In the genomic region with DNA sequence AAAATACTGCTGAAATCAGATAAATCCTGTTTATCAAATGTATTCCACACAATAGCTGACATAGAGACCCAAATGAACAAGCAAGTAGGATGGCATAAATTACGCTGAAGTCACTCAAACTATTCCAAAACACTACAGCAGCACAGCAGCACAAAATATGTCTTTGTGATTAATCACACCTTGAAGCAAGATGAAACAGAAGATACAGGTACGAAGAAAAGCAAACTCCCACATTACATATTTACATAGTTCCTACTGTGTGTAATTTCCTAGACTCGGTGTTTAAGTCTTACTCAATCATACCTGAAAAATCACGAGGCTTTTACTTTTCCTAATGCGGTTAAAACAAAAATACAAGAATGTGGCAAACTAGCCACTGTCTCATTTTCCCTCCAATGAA, we compare ENCODE assay signal across 19 cellular contexts.
"Had no signal": no experiment of that assay in that cellular context is flagged by ENCODE, and none has a peak within 500 bp of the region (broad histone marks: within the 10 kb centered on the region; RNA-seq: fewer than 3 reads in every experiment).

No MANE protein-coding gene starts in this region.

- H3K27ac ChIP-seq: right atrium auricular region, SJSA1, transverse colon had no signal

- H3K4me3 ChIP-seq: adrenal gland, mucosa of descending colon, right atrium auricular region, SJSA1, skin epidermis, transverse colon had no signal

- H3K36me3 Mint-ChIP-seq: immature natural killer cell had no signal

- ATAC-seq: effector memory CD8-positive, alpha-beta T cell; left colon; mucosa of descending colon; naive thymus-derived CD8-positive, alpha-beta T cell had no signal

- H3K27me3 ChIP-seq: adrenal gland, right atrium auricular region, SJSA1, transverse colon had no signal

- DNase-seq: activated CD4-positive, CD25-positive, alpha-beta regulatory T cell treated with anti-CD3 and anti-CD28 coated beads, Interleukin-2, amount 50 U/mL, for 72 hours; activated naive CD4-positive, alpha-beta T cell treated with Interleukin-2 at 50 U/mL for 16 hours; activated T-cell treated with anti-CD3 and anti-CD28 coated beads for 4 hours; adrenal gland; central memory CD4-positive, alpha-beta T cell; cortex of kidney; effector memory CD8-positive, alpha-beta T cell; erythroblast; glutamatergic neuron; immature natural killer cell; left colon; mucosa of descending colon; naive thymus-derived CD8-positive, alpha-beta T cell; SW 1271; transverse colon had no signal

- H3K9me3 Mint-ChIP-seq: effector memory CD8-positive, alpha-beta T cell; immature natural killer cell; naive thymus-derived CD8-positive, alpha-beta T cell; T-helper 2 cell treated with Interferon-gamma antibody and Interleukin-4, amounts not matched to agents 5 μg/mL and 100 μg/mL, for 36 hours had no signal

- H3K36me3 ChIP-seq: adrenal gland, right atrium auricular region, transverse colon had no signal

- H3K27me3 Mint-ChIP-seq: effector memory CD8-positive, alpha-beta T cell; naive thymus-derived CD8-positive, alpha-beta T cell had no signal

- H3K4me3 Mint-ChIP-seq: effector memory CD8-positive, alpha-beta T cell; immature natural killer cell; naive thymus-derived CD8-positive, alpha-beta T cell; T-helper 2 cell treated with Interferon-gamma antibody and Interleukin-4, amounts not matched to agents 5 μg/mL and 100 μg/mL, for 36 hours had no signal

- H3K9me3 ChIP-seq: adrenal gland, mucosa of descending colon, right atrium auricular region, SJSA1, transverse colon had no signal

- H3K27ac Mint-ChIP-seq: T-helper 2 cell treated with Interferon-gamma antibody and Interleukin-4, amounts not matched to agents 5 μg/mL and 100 μg/mL, for 36 hours had no signal

- H3K4me1 ChIP-seq: SJSA1 had no signal
